In genomic region chr17:46061435-46061834, GRCh38 we compare ENCODE assay signal across 9 cellular contexts.
A peak's percentile ranks its signal among the peaks of the same experiment; 100 is the strongest.
DNase-seq lines count a peak whose midpoint lies in the region; ATAC-seq and TF ChIP-seq lines count a peak whose summit lies in the region.
"Had no signal": no experiment of that assay in that cellular context is flagged by ENCODE, and none has a peak within 500 bp of the region (broad histone marks: within the 10 kb centered on the region; RNA-seq: fewer than 3 reads in every experiment).

No MANE protein-coding gene starts in this region.

- H3K79me2 ChIP-seq in mesendoderm (ENCODE audit: control insufficient read depth, insufficient read depth, low read length) = peaks cover 1% of the 10 kb centered on the region

- peaks cover 6% of the 10 kb centered on the region for H3K36me3 ChIP-seq in CD8-positive, alpha-beta T cell (ENCODE audit: insufficient read depth, low read length)
- H3K36me3 ChIP-seq in mesendoderm (ENCODE audit: control insufficient read depth, insufficient read depth, low read length) = no peaks in the 10 kb centered on the region

- no CpG with 5 or more reads among the region's 5 CpGs for WGBS in mesendoderm (ENCODE audit: extremely low coverage, insufficient coverage, low lambda C conversion rate)

- peaks cover 25% of the 10 kb centered on the region for H3K4me1 Mint-ChIP-seq in CD8-positive, alpha-beta T cell (ENCODE audit: low read depth)

- no peaks in the 10 kb centered on the region for H3K27me3 ChIP-seq in CD8-positive, alpha-beta T cell (ENCODE audit: insufficient read depth, low read length)
- no peaks in the 10 kb centered on the region for H3K27me3 ChIP-seq in mesendoderm (ENCODE audit: insufficient read depth, low read length, poor library complexity)

- no peak for ATAC-seq in CD8-positive, alpha-beta T cell
- no peak for ATAC-seq in HG03159 (IDR thresholded peaks at IDR 0.05; ENCODE audit: unreplicated experiment)
- no peak for ATAC-seq in HG03469 (IDR thresholded peaks at IDR 0.05; ENCODE audit: unreplicated experiment)

- POLR2A ChIA-PET in CD8-positive, alpha-beta T cell (lab: Charles Lee) = no interaction called here

- H3K4me1 ChIP-seq in CD8-positive, alpha-beta T cell (ENCODE audit: insufficient read depth, low read length) = no peaks in the 10 kb centered on the region
- H3K4me1 ChIP-seq in mesendoderm (ENCODE audit: control insufficient read depth, low read depth, low read length) = no peaks in the 10 kb centered on the region

- no peak overlapping the region for H2BK120ac ChIP-seq in mesendoderm (ENCODE audit: low read depth, low read length)

- intact Hi-C loops in CD8-positive, alpha-beta T cell (cut with DNase I, micrococcal nuclease) = loop anchor here in 1 of 2 experiments (5.0 kb wide), 1 partner anchor 151 kb away; no protein-coding TSS in a partner anchor

- no peak overlapping the region for H3K18ac ChIP-seq in mesendoderm (ENCODE audit: low read length)

- H3K4me2 ChIP-seq in mesendoderm (ENCODE audit: low read length) = no peak overlapping the region

- H3K4ac ChIP-seq in mesendoderm (ENCODE audit: low read depth, low read length) = no peak overlapping the region

- H3K9me3 Mint-ChIP-seq in CD8-positive, alpha-beta T cell = no peaks in the 10 kb centered on the region
- H3K9me3 Mint-ChIP-seq: activated naive CD8-positive, alpha-beta T cell treated with anti-CD3 and anti-CD28 coated beads, Interleukin-2, amount 10 ng/mL, durations not matched to agents 7 days and 5 days had no signal

- H3K4me3 Mint-ChIP-seq in CD8-positive, alpha-beta T cell = no peak overlapping the region
- H3K4me3 Mint-ChIP-seq: activated naive CD8-positive, alpha-beta T cell treated with anti-CD3 and anti-CD28 coated beads, Interleukin-2, amount 10 ng/mL, durations not matched to agents 7 days and 5 days had no signal

- no peak overlapping the region for H2AK5ac ChIP-seq in mesendoderm (ENCODE audit: low read length)

- H2BK15ac ChIP-seq in mesendoderm (replicated peaks; ENCODE audit: low read depth) = no peak overlapping the region

- CTCF ChIA-PET in CD8-positive, alpha-beta T cell (lab: Charles Lee) = interaction anchor here (0.9 kb wide), 1 partner anchor 16 kb away, joined by 4 read pairs; no protein-coding TSS in a partner anchor

- no peak overlapping the region for H3K9ac ChIP-seq in mesendoderm (ENCODE audit: low read length)

- H3K27me3 Mint-ChIP-seq in CD8-positive, alpha-beta T cell (ENCODE audit: low read depth) = no peaks in the 10 kb centered on the region
- H3K27me3 Mint-ChIP-seq: activated naive CD8-positive, alpha-beta T cell treated with anti-CD3 and anti-CD28 coated beads, Interleukin-2, amount 10 ng/mL, durations not matched to agents 7 days and 5 days had no signal

- H2BK5ac ChIP-seq in mesendoderm (ENCODE audit: low read length) = no peak overlapping the region

- H3K4me3 ChIP-seq in CD8-positive, alpha-beta T cell (ENCODE audit: low read depth, low read length) = no peak overlapping the region
- no peak overlapping the region for H3K4me3 ChIP-seq in mesendoderm (ENCODE audit: low read length)

- H3K9me3 ChIP-seq in CD8-positive, alpha-beta T cell (ENCODE audit: low read length) = no peaks in the 10 kb centered on the region

- no peak overlapping the region for H3K56ac ChIP-seq in mesendoderm (ENCODE audit: low read length)

- H3K27ac Mint-ChIP-seq in CD8-positive, alpha-beta T cell = no peak overlapping the region
- H3K27ac Mint-ChIP-seq: activated naive CD8-positive, alpha-beta T cell treated with anti-CD3 and anti-CD28 coated beads, Interleukin-2, amount 10 ng/mL, durations not matched to agents 7 days and 5 days had no signal

- no peak overlapping the region for H4K5ac ChIP-seq in mesendoderm (ENCODE audit: low read length)

- no peak overlapping the region for H3K23ac ChIP-seq in mesendoderm (ENCODE audit: low read length)

- peak; percentile 51 for TF ChIP-seq CTCF in CD8-positive, alpha-beta T cell (IDR thresholded peaks at IDR 0.05)

- H3K27ac ChIP-seq in CD8-positive, alpha-beta T cell (ENCODE audit: low read depth, low read length) = no peak overlapping the region
- H3K27ac ChIP-seq in mesendoderm (ENCODE audit: low read depth, low read length) = no peak overlapping the region

- DNase-seq in CD8-positive, alpha-beta T cell = no peak
- peak; percentile 10 for DNase-seq in HT1080 (ENCODE audit: low read depth)
- peak; percentile 45 for DNase-seq in amniotic epithelial cell (ENCODE audit: low read depth)
- DNase-seq in mesendoderm = peak; percentile 56
- no peak for DNase-seq in NCI-H226
- DNase-seq in mucosa of gallbladder (ENCODE audit: low spot score) = no peak
- DNase-seq: activated naive CD8-positive, alpha-beta T cell treated with anti-CD3 and anti-CD28 coated beads, Interleukin-2, amount 10 ng/mL, durations not matched to agents 7 days and 5 days had no signal

- H4K8ac ChIP-seq in mesendoderm (ENCODE audit: low read depth, low read length) = no peak overlapping the region

- peaks cover 76% of the 10 kb centered on the region for H3K36me3 Mint-ChIP-seq in CD8-positive, alpha-beta T cell

- peaks cover 3% of the 10 kb centered on the region for H3K79me1 ChIP-seq in mesendoderm (ENCODE audit: low read length)

Comparison
In these comparisons a context has a peak if more than half of its experiments do, and no peak if none do; other contexts are left out.
1. DNase-seq: peak in HT1080 (single experiment), amniotic epithelial cell (single experiment) and mesendoderm (single experiment); none in CD8-positive, alpha-beta T cell (0 of 7), NCI-H226 (single experiment) and mucosa of gallbladder (single experiment).